ENCODE assay signal across 1 cellular context in the genomic region with DNA sequence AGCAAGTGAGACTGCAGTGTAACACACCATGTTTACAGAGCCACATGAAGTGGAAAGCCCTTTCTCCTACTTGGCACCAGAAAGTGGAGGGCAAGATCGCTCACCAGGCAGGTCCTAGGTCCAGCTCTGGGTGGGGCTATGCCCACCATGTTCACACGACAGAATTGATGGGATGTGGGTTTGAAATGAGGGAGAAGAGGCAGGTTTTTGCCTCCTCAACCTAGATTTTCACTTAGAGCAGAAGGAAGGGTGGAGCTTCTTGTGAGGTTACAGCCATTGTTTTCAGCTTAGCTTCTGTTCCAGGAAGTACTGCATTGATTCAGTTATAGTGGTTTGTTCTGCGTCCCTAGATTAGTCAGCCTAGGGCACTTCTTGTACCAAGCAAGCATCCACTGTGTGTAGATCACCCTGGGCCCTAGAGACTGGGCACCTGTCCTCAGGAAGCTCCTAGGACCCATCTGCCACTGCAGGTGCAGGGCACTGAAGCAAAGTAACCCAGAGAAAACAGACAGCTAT.
TF ChIP-seq lines count a peak whose summit lies in the region.

No MANE protein-coding gene starts in this region.

TF ChIP-seq in SK-N-SH, 30 proteins besides CTCF, POLR2A, EP300 and RAD21 (continued from another document):
- TF ChIP-seq, protein P1, sequence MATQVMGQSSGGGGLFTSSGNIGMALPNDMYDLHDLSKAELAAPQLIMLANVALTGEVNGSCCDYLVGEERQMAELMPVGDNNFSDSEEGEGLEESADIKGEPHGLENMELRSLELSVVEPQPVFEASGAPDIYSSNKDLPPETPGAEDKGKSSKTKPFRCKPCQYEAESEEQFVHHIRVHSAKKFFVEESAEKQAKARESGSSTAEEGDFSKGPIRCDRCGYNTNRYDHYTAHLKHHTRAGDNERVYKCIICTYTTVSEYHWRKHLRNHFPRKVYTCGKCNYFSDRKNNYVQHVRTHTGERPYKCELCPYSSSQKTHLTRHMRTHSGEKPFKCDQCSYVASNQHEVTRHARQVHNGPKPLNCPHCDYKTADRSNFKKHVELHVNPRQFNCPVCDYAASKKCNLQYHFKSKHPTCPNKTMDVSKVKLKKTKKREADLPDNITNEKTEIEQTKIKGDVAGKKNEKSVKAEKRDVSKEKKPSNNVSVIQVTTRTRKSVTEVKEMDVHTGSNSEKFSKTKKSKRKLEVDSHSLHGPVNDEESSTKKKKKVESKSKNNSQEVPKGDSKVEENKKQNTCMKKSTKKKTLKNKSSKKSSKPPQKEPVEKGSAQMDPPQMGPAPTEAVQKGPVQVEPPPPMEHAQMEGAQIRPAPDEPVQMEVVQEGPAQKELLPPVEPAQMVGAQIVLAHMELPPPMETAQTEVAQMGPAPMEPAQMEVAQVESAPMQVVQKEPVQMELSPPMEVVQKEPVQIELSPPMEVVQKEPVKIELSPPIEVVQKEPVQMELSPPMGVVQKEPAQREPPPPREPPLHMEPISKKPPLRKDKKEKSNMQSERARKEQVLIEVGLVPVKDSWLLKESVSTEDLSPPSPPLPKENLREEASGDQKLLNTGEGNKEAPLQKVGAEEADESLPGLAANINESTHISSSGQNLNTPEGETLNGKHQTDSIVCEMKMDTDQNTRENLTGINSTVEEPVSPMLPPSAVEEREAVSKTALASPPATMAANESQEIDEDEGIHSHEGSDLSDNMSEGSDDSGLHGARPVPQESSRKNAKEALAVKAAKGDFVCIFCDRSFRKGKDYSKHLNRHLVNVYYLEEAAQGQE (IDR thresholded peaks at IDR 0.05; ENCODE audit: low read depth, low read length) = no peak
- TF ChIP-seq FOXJ3 (CRISPR knock-in tag; IDR thresholded peaks at IDR 0.05) = no peak
